8 cellular contexts compared by ENCODE assay signal in the genomic region with DNA sequence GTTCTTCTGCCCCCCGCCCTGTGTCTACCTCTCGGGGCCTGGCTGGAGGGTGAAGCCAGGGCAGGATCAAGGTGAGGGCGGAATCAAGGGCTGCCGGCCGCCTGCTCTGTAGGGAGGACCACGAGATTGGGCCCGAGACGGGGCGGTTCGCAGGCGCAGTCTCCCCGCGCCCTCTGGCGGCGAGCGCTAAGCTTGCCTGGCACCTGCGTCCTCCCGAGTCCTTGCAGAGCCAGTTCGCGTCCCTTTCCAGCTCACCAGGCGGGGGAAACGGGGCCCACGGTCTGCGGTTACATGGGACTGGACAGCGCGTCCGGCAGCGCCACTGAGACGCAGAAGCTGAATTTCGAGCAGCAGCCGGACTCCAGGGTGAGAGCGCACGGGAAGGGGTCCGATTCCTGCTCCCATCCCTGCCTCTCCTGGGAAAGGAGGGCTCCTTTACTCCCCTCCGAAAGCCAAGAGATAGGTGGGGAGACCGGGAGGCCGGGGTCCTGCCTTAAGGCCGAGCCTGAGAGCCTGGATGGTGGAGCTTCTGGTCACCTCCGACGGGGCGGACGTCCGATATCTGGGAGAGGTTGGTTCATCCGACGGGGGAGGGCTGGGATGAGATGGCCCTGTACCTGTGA. TPM values are rescaled to one million over a fixed set of nuclear protein-coding genes. Genes with fewer than 3 reads are reported as not detected.
DNase-seq lines count a peak whose midpoint lies in the region; ATAC-seq and TF ChIP-seq lines count a peak whose summit lies in the region.

No MANE protein-coding gene starts in this region.

- DNase-seq in EH (ENCODE audit: low read depth) (peak; percentile 54), LNCaP clone FGC (ENCODE audit: low read depth) (no peak), UCSD-AML1 (lab: John Stamatoyannopoulos, UW; ENCODE audit: unreplicated experiment) (peak; percentile 65), brain microvascular endothelial cell (no peak), left colon (peak in 1 of 2 donors; percentile 72), A172 (ENCODE audit: low spot score) (no peak)
- peak; percentile 37 to 53 (median 47) for DNase-seq in stimulated activated CD4-positive, alpha-beta T cell treated with anti-CD3 and anti-CD28 coated beads, TNF-alpha, amount 100 ng/mL, for 4 hours (ENCODE audit: low read depth in 3 of 3)

- no peaks in the 10 kb centered on the region for H3K36me3 ChIP-seq in brain microvascular endothelial cell (replicated peaks)

- in situ Hi-C loops in brain microvascular endothelial cell (cut with HindIII; ENCODE audit: low pct_ligation_motif_present, low sequenced_read_pairs): no loop called here

- TF ChIP-seq CTCF in LNCaP clone FGC (IDR thresholded peaks at IDR 0.05; ENCODE audit: control insufficient read depth, extremely low read depth, insufficient read depth) (peak; percentile 94), brain microvascular endothelial cell (IDR thresholded peaks at IDR 0.05; ENCODE audit: low read depth, low read length, missing control alignments) (peak; percentile 89)

- intact Hi-C loops in left colon (cut with DNase I, micrococcal nuclease): loop anchor here in 1 of 2 donors (5.0 kb wide), 1 partner anchor 456 kb away; no protein-coding TSS in a partner anchor

- ATAC-seq in left colon: peak; percentile 76
- no peak for ATAC-seq in GM21723 (IDR thresholded peaks at IDR 0.05; ENCODE audit: unreplicated experiment)

- peaks cover 9% of the 10 kb centered on the region for H3K27me3 ChIP-seq in brain microvascular endothelial cell (replicated peaks)

- no peak overlapping the region for H3K27ac ChIP-seq in brain microvascular endothelial cell

- no peak overlapping the region for H3K4me3 ChIP-seq in LNCaP clone FGC (ENCODE audit: low read depth, low read length)
- no peak overlapping the region for H3K4me3 ChIP-seq in brain microvascular endothelial cell (ENCODE audit: low read depth, low read length)

RNA-seq across cellular contexts. Expression of a gene that starts 3.6 kb away (rescaled TPM):
- not detected for total RNA-seq in left colon
- total RNA-seq in A172 (2014; rRNA removed; shearing (Covaris generic)): not detected in 2 replicates

RNA-seq across cellular contexts. Expression of a gene that starts 5.1 kb away (rescaled TPM):
- total RNA-seq in left colon: not detected
- total RNA-seq in A172 (2014; rRNA removed; shearing (Covaris generic)): not detected in 2 replicates

RNA-seq across cellular contexts. Expression of a gene that starts 36.5 kb away (rescaled TPM):
- total RNA-seq in left colon: 100 to 1,000 TPM in 1 of 2 donors, 10 to 100 TPM in 1; 85.4 to 144 TPM
- 42.4 and 43.9 TPM in 2 replicates for total RNA-seq in A172 (2014; rRNA removed; shearing (Covaris generic))

RNA-seq across cellular contexts. Expression of a gene that starts 51.3 kb away (rescaled TPM):
- 10 to 100 TPM; 25.2 to 32.4 TPM for total RNA-seq in left colon
- 14.5 and 18.6 TPM in 2 replicates for total RNA-seq in A172 (2014; rRNA removed; shearing (Covaris generic))

RNA-seq across cellular contexts. Expression of a gene that starts 57.3 kb away (rescaled TPM):
- 100 to 1,000 TPM in 1 of 2 donors, 10 to 100 TPM in 1; 47.4 to 204 TPM for total RNA-seq in left colon
- 0.33 TPM in 1 of 2 replicates, not detected in the other for total RNA-seq in A172 (2014; rRNA removed; shearing (Covaris generic))

Comparison
In these comparisons a context has a peak if more than half of its experiments do, and no peak if none do; other contexts are left out.
1. DNase-seq: peak in EH (single experiment), UCSD-AML1 (single experiment) and stimulated activated CD4-positive, alpha-beta T cell treated with anti-CD3 and anti-CD28 coated beads, TNF-alpha, amount 100 ng/mL, for 4 hours (3 of 3); none in LNCaP clone FGC (single experiment), brain microvascular endothelial cell (single experiment) and A172 (single experiment).